29 cellular contexts compared by ENCODE assay signal in genomic region chr3:46609944-46610722, GRCh38. TPM values are rescaled to one million over a fixed set of nuclear protein-coding genes. Genes with fewer than 3 reads are reported as not detected.
DNase-seq lines count a peak whose midpoint lies in the region; ATAC-seq, FAIRE-seq and TF ChIP-seq lines count a peak whose summit lies in the region.
"Had no signal": no experiment of that assay in that cellular context is flagged by ENCODE, and none has a peak within 500 bp of the region (broad histone marks: within the 10 kb centered on the region; RNA-seq: fewer than 3 reads in every experiment).

No MANE protein-coding gene starts in this region.

- peak; percentile 22 for DNase-seq in activated effector memory CD4-positive, alpha-beta T cell treated with anti-CD3 and anti-CD28 coated beads, Interleukin-2, amount 50 U/mL, for 16 hours
- no peak for DNase-seq in activated effector memory CD4-positive, alpha-beta T cell treated with Interleukin-2 at 50 U/mL for 16 hours
- DNase-seq in K562 (ENCODE audit: extremely low read depth in 1 of 4, low spot score in 3 of 4) (no peak), left kidney (ENCODE audit: low read depth, low spot score) (peak; percentile 27), osteocyte (ENCODE audit: extremely low spot score, unreplicated experiment) (peak; percentile 57)
- DNase-seq: CD4-positive, alpha-beta T cell; KBM-7; NCI-H1105; NCI-H1436 treated with DMSO at 0.1 percent for 48 hours; NCI-H187 treated with DMSO at 0.1 percent for 48 hours; NCI-H524; NCI-H748 treated with DMSO at 0.1 percent for 48 hours; NK-92 treated with Interleukin-12 subunit alpha and Interleukin-12 subunit beta, amount 100 ng/mL, for 24 hours; PC-3 had no signal

- H3K9me3 ChIP-seq in K562 (replicated peaks; ENCODE audit: control insufficient read depth, insufficient read depth, low read depth, low read length), result no peaks in the 10 kb centered on the region
- H3K9me3 ChIP-seq: BLaER1 treated with 17β-estradiol and CSF1 and Interleukin-3, amounts not matched to agents 10 nM and 100 nM had no signal

- no peak overlapping the region for H3K4me3 Mint-ChIP-seq in osteocyte (ENCODE audit: unreplicated experiment)
- H3K4me3 Mint-ChIP-seq: CD4-positive, alpha-beta T cell had no signal

- peaks cover 11% of the 10 kb centered on the region for H3K4me1 Mint-ChIP-seq in osteocyte (ENCODE audit: unreplicated experiment)

- H3K4me2 ChIP-seq in K562 (ENCODE audit: insufficient read depth, low read length), result no peak overlapping the region

- no peak overlapping the region for H3K4me3 ChIP-seq in K562
- H3K4me3 ChIP-seq: BLaER1 treated with 17β-estradiol and CSF1 and Interleukin-3, amounts not matched to agents 10 nM and 100 nM had no signal

- H3K27ac Mint-ChIP-seq in osteocyte (ENCODE audit: unreplicated experiment), result no peak overlapping the region
- H3K27ac Mint-ChIP-seq: CD4-positive, alpha-beta T cell had no signal

- intact Hi-C loops in K562 (cut with micrococcal nuclease), result no loop called here

- CTCF ChIA-PET in K562 (lab: Yijun Ruan, JAX; ENCODE audit: low intra/inter-chr PET ratio), result no interaction called here

- H3K9me1 ChIP-seq in K562 (ENCODE audit: control insufficient read depth, insufficient read depth, low read length), result no peaks in the 10 kb centered on the region

- no peak for TF ChIP-seq EP300 in K562 (IDR thresholded peaks at IDR 0.05; ENCODE audit: low read length)

- no peaks in the 10 kb centered on the region for H3K79me2 ChIP-seq in K562 (ENCODE audit: control insufficient read depth, insufficient read depth, low read length)

- no peaks in the 10 kb centered on the region for H3K9me3 Mint-ChIP-seq in osteocyte (ENCODE audit: unreplicated experiment)
- H3K9me3 Mint-ChIP-seq: CD4-positive, alpha-beta T cell had no signal

- H2AFZ ChIP-seq in K562 (ENCODE audit: low read depth, low read length), result no peak overlapping the region

- no peak overlapping the region for H3K27ac ChIP-seq in K562 (ENCODE audit: extremely low read depth, low read depth, low read length)
- H3K27ac ChIP-seq: HL-60 had no signal

- H4K20me1 ChIP-seq in K562 (replicated peaks; ENCODE audit: control insufficient read depth, insufficient read depth, low read length), result no peaks in the 10 kb centered on the region
- H4K20me1 ChIP-seq: BLaER1 treated with 17β-estradiol and CSF1 and Interleukin-3, amounts not matched to agents 10 nM and 100 nM had no signal

- no peak for TF ChIP-seq POLR2A in K562 (conservative IDR thresholded peaks at IDR 0.05)

- TF ChIP-seq RAD21 in K562 (CRISPR knock-in tag; conservative IDR thresholded peaks at IDR 0.05 in 1 of 2, IDR thresholded peaks at IDR 0.05 in 1 of 2), result no peak

- no peaks in the 10 kb centered on the region for H3K36me3 ChIP-seq in K562 (ENCODE audit: control insufficient read depth, insufficient read depth, low read length)
- H3K36me3 ChIP-seq: BLaER1 treated with 17β-estradiol and CSF1 and Interleukin-3, amounts not matched to agents 10 nM and 100 nM had no signal

- in situ Hi-C loops in K562 (cut with MboI), result no loop called here

- peaks cover 38 to 48% of the 10 kb centered on the region in 2 experiments for H3K27me3 ChIP-seq in K562 (ENCODE audit: control insufficient read depth in 2 of 2, insufficient read depth in 2 of 2, low read length in 2 of 2)
- H3K27me3 ChIP-seq: BLaER1 treated with 17β-estradiol and CSF1 and Interleukin-3, amounts not matched to agents 10 nM and 100 nM had no signal

- FAIRE-seq in K562 (lab: Jason Lieb, UNC), result no peak
- FAIRE-seq: A204.1, D721Med, GM18507 had no signal

- H3K4me1 ChIP-seq in K562 (replicated peaks in 1 of 2; ENCODE audit: control insufficient read depth in 2 of 2, insufficient read depth in 2 of 2, low read length in 2 of 2), result no peaks in the 10 kb centered on the region

- no peak for TF ChIP-seq CTCF in K562 (IDR thresholded peaks at IDR 0.05 in 2 of 3, conservative IDR thresholded peaks at IDR 0.05 in 1 of 3; ENCODE audit: insufficient read depth in 2 of 3, low read depth in 1 of 3, low read length in 3 of 3)
- no peak for TF ChIP-seq CTCF in osteocyte (IDR thresholded peaks at IDR 0.05)

- POLR2A ChIA-PET in K562 (lab: Yijun Ruan, JAX), result interaction anchor here (0.8 to 1.1 kb wide), 2 partner anchors 10 to 26 kb away, joined by 3 read pairs; no protein-coding TSS in a partner anchor

- no peaks in the 10 kb centered on the region for H3K36me3 Mint-ChIP-seq in osteocyte (ENCODE audit: unreplicated experiment)

- ATAC-seq in K562 (no peak), GM21515 (IDR thresholded peaks at IDR 0.05; ENCODE audit: unreplicated experiment) (no peak), GM18867 (IDR thresholded peaks at IDR 0.05; ENCODE audit: unreplicated experiment) (no peak), GM21576 (IDR thresholded peaks at IDR 0.05; ENCODE audit: unreplicated experiment) (no peak)
- ATAC-seq: HCT116, PC-3 had no signal

- BruUV-seq in K562 (replicated peaks; lab: Mats Ljungman, UMichigan), result no TSS peak

- no peak overlapping the region for H3K9ac ChIP-seq in K562 (ENCODE audit: insufficient read depth in 1 of 2, low read depth in 2 of 2, low read length in 2 of 2)

- 2% methylated on average over 12 of the region's 12 CpGs for WGBS in K562 (ENCODE audit: insufficient coverage, low coverage, missing lambda C conversion rate)

- peaks cover 15% of the 10 kb centered on the region for H3K27me3 Mint-ChIP-seq in osteocyte (ENCODE audit: unreplicated experiment)
- H3K27me3 Mint-ChIP-seq: CD4-positive, alpha-beta T cell had no signal

TF ChIP-seq in K562, 482 proteins besides CTCF, POLR2A, EP300 and RAD21 (continues in another document):
- TF ChIP-seq ZNF324 (CRISPR knock-in tag; IDR thresholded peaks at IDR 0.05) (no peak), ZSCAN32 (CRISPR knock-in tag; IDR thresholded peaks at IDR 0.05) (0 out of 2 replicates have a peak, but pooled peaks have one; percentile 15), MEF2D (tag; conservative IDR thresholded peaks at IDR 0.05; ENCODE audit: low read depth) (no peak), POLR2H (tag; IDR thresholded peaks at IDR 0.05; ENCODE audit: low read depth) (no peak), CEBPG (CRISPR knock-in tag; IDR thresholded peaks at IDR 0.05) (no peak), CEBPG (tag; conservative IDR thresholded peaks at IDR 0.05 in 1 of 2, IDR thresholded peaks at IDR 0.05 in 1 of 2) (peak; percentile 75 to 82), FOXA3 (CRISPR knock-in tag; conservative IDR thresholded peaks at IDR 0.05 in 1 of 2, IDR thresholded peaks at IDR 0.05 in 1 of 2) (no peak), NR2F6 (CRISPR knock-in tag; IDR thresholded peaks at IDR 0.05) (no peak), CEBPB (tag; IDR thresholded peaks at IDR 0.05) (peak; percentile 30; the same call in 1 of the 2 replicates)
- TF ChIP-seq, protein P1, sequence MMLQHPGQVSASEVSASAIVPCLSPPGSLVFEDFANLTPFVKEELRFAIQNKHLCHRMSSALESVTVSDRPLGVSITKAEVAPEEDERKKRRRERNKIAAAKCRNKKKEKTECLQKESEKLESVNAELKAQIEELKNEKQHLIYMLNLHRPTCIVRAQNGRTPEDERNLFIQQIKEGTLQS (IDR thresholded peaks at IDR 0.05), result peak; percentile 66
- TF ChIP-seq, protein P1 (CRISPR knock-in tag; conservative IDR thresholded peaks at IDR 0.05), result no peak

RNA-seq across cellular contexts. Expression of gene FAM240A, which starts 2.2 kb away (rescaled TPM):
- total RNA-seq in K562 (2011; cell fraction: chromatin; rRNA removed; ENCODE audit: low replicate concordance), result not detected in 2 replicates
- not detected in 2 replicates for total RNA-seq in K562 (2011; cell fraction: nucleolus; rRNA removed)
- not detected in 2 replicates for total RNA-seq in K562 (2011; cell fraction: nucleoplasm; rRNA removed)
- total RNA-seq in K562 (2014; rRNA removed) (not detected in 2 replicates), K562 (2014; rRNA removed; fragmentation: Illumina TruSeq; extraction: Trizol) (not detected in 2 replicates), K562 (2015; rRNA removed; fragmentation: Illumina TruSeq; extraction: Trizol) (not detected in 2 replicates), K562 (2021) (not detected in 2 replicates), osteocyte (not detected in 2 replicates)
- polyA plus RNA-seq in K562 (2011; rRNA removed) (not detected in 2 replicates), K562 (2014; fragmentation: Illumina TruSeq; extraction: Trizol) (not detected in 2 replicates), K562 (2014; fragmentation: Nextera tagmentation; extraction: Ambion mirVana) (not detected), K562 (2014; rRNA removed) (not detected in 2 replicates)
- not detected in 2 replicates for polyA plus RNA-seq in K562 (2011; cell fraction: cytosol; rRNA removed)
- polyA plus RNA-seq in K562 (2011; cell fraction: nucleus; rRNA removed), result not detected in 2 replicates
- not detected in 2 replicates for polyA plus RNA-seq in K562 (2012)
- polyA minus RNA-seq in K562 (2011; rRNA and poly(A)+ RNA removed), result not detected in 2 replicates
- polyA minus RNA-seq in K562 (2011; cell fraction: cytosol; rRNA and poly(A)+ RNA removed), result not detected in 2 replicates
- not detected in 2 replicates for polyA minus RNA-seq in K562 (2011; cell fraction: nucleus; rRNA and poly(A)+ RNA removed)
- total RNA-seq: CD4-positive, alpha-beta T cell; G401; H4; HT-29; LHCN-M2; MCF 10A; PC-3 had no signal
- polyA plus RNA-seq: AG04450 had no signal

RNA-seq across cellular contexts. Expression of gene LRRC2, which starts 44.0 kb away (rescaled TPM):
- not detected in 2 replicates for total RNA-seq in K562 (2011; cell fraction: chromatin; rRNA removed; ENCODE audit: low replicate concordance)
- not detected in 2 replicates for total RNA-seq in K562 (2011; cell fraction: nucleolus; rRNA removed)
- total RNA-seq in K562 (2011; cell fraction: nucleoplasm; rRNA removed), result not detected in 2 replicates
- not detected in 2 replicates for total RNA-seq in K562 (2014; rRNA removed)
- total RNA-seq in K562 (2014; rRNA removed; fragmentation: Illumina TruSeq; extraction: Trizol), result not detected in 2 replicates
- total RNA-seq in K562 (2015; rRNA removed; fragmentation: Illumina TruSeq; extraction: Trizol), result 0.04 TPM in 1 of 2 replicates, not detected in the other
- total RNA-seq in K562 (2021), result not detected in 2 replicates
- polyA plus RNA-seq in K562 (2011; rRNA removed), result 0.04 and 0.07 TPM in 2 replicates
- polyA plus RNA-seq in K562 (2011; cell fraction: cytosol; rRNA removed), result not detected in 2 replicates
- not detected in 2 replicates for polyA plus RNA-seq in K562 (2011; cell fraction: nucleus; rRNA removed)
- 0.03 and 0.17 TPM in 2 replicates for polyA plus RNA-seq in K562 (2012)
- polyA plus RNA-seq in K562 (2014; fragmentation: Illumina TruSeq; extraction: Trizol), result 0.01 TPM in 1 of 2 replicates, not detected in the other
- polyA plus RNA-seq in K562 (2014; fragmentation: Nextera tagmentation; extraction: Ambion mirVana), result under 1 TPM in 1 of 2 experiments, not detected in 1; 0.04 TPM
- polyA plus RNA-seq in K562 (2014; rRNA removed), result 0.01 TPM in 1 of 2 replicates, not detected in the other
- not detected in 2 replicates for polyA minus RNA-seq in K562 (2011; rRNA and poly(A)+ RNA removed)
- not detected in 2 replicates for polyA minus RNA-seq in K562 (2011; cell fraction: cytosol; rRNA and poly(A)+ RNA removed)
- not detected in 2 replicates for polyA minus RNA-seq in K562 (2011; cell fraction: nucleus; rRNA and poly(A)+ RNA removed)
- 1.2 and 1.5 TPM in 2 replicates for total RNA-seq in osteocyte
- total RNA-seq: G401, MCF 10A had no signal

Comparison
In these comparisons a context has a peak if more than half of its experiments do, and no peak if none do; other contexts are left out.
1. DNase-seq: peak in activated effector memory CD4-positive, alpha-beta T cell treated with anti-CD3 and anti-CD28 coated beads, Interleukin-2, amount 50 U/mL, for 16 hours (single experiment), left kidney (single experiment) and osteocyte (single experiment); none in activated effector memory CD4-positive, alpha-beta T cell treated with Interleukin-2 at 50 U/mL for 16 hours (single experiment) and K562 (0 of 4).